In genomic region chr13:72556945-72557344, GRCh38 we compare ENCODE assay signal across 28 cellular contexts.
"Had no signal": no experiment of that assay in that cellular context is flagged by ENCODE, and none has a peak within 500 bp of the region (broad histone marks: within the 10 kb centered on the region; RNA-seq: fewer than 3 reads in every experiment).

No MANE protein-coding gene starts in this region.

- H3K9me3 ChIP-seq: ascending aorta, breast epithelium, gastrocnemius medialis had no signal

- H3K4me1 ChIP-seq: ascending aorta, breast epithelium, gastrocnemius medialis, heart right ventricle had no signal

- H3K9me3 Mint-ChIP-seq: activated CD4-positive, alpha-beta memory T cell treated with anti-CD3 and anti-CD28 coated beads, Interleukin-2, amount 10 ng/mL, durations not matched to agents 7 days and 5 days; activated CD4-positive, alpha-beta T cell treated with anti-CD3 and anti-CD28 coated beads, Interleukin-2, amount 10 ng/mL, durations not matched to agents 24 days and 14 days; activated naive CD4-positive, alpha-beta T cell treated with anti-CD3 and anti-CD28 coated beads, Interleukin-2, amount 10 ng/mL, durations not matched to agents 7 days and 5 days; activated naive CD4-positive, alpha-beta T cell treated with anti-CD3 and anti-CD28 coated beads, Interleukin-2, amount 50 U/mL, for 72 hours; activated naive CD8-positive, alpha-beta T cell treated with anti-CD3 and anti-CD28 coated beads, Interleukin-2, amount 10 ng/mL, durations not matched to agents 7 days and 5 days; activated T-cell treated with anti-CD3 and anti-CD28 coated beads, Interleukin-2, amount 50 U/mL, for 24 hours; activated T-cell treated with anti-CD3 and anti-CD28 coated beads, Interleukin-2, amount 50 U/mL, for 72 hours; central memory CD8-positive, alpha-beta T cell; dendritic cell treated with granulocyte-macrophage colony-stimulating factor and Interleukin-4, amounts not matched to agents 40 ng/mL and 50 ng/mL, for 4 days; endodermal cell had no signal

- H3K36me3 ChIP-seq: ascending aorta, breast epithelium, gastrocnemius medialis, heart right ventricle had no signal

- ATAC-seq: activated CD4-positive, alpha-beta T cell treated with anti-CD3 and anti-CD28 coated beads for 36 hours; activated naive CD4-positive, alpha-beta T cell treated with anti-CD3 and anti-CD28 coated beads, Interleukin-2, amount 50 U/mL, for 72 hours; activated T-cell treated with anti-CD3 and anti-CD28 coated beads, Interleukin-2, amount 50 U/mL, for 72 hours; gastrocnemius medialis; heart right ventricle had no signal

- H3K27ac ChIP-seq: ascending aorta, breast epithelium, coronary artery, dorsolateral prefrontal cortex, gastrocnemius medialis, heart right ventricle had no signal

- H3K36me3 Mint-ChIP-seq: activated naive CD4-positive, alpha-beta T cell treated with anti-CD3 and anti-CD28 coated beads, Interleukin-2, amount 10 ng/mL, durations not matched to agents 7 days and 5 days; activated naive CD4-positive, alpha-beta T cell treated with anti-CD3 and anti-CD28 coated beads, Interleukin-2, amount 50 U/mL, for 72 hours; activated naive CD8-positive, alpha-beta T cell treated with anti-CD3 and anti-CD28 coated beads, Interleukin-2, amount 10 ng/mL, durations not matched to agents 7 days and 5 days; brain had no signal

- H3K27ac Mint-ChIP-seq: activated CD4-positive, alpha-beta memory T cell treated with anti-CD3 and anti-CD28 coated beads, Interleukin-2, amount 10 ng/mL, durations not matched to agents 7 days and 5 days; activated CD4-positive, alpha-beta T cell treated with anti-CD3 and anti-CD28 coated beads for 36 hours; activated CD4-positive, alpha-beta T cell treated with anti-CD3 and anti-CD28 coated beads, Interleukin-2, amount 10 ng/mL, durations not matched to agents 24 days and 14 days; activated naive CD4-positive, alpha-beta T cell treated with anti-CD3 and anti-CD28 coated beads, Interleukin-2, amount 10 ng/mL, durations not matched to agents 7 days and 5 days; activated naive CD4-positive, alpha-beta T cell treated with anti-CD3 and anti-CD28 coated beads, Interleukin-2, amount 50 U/mL, for 72 hours; activated naive CD8-positive, alpha-beta T cell treated with anti-CD3 and anti-CD28 coated beads, Interleukin-2, amount 10 ng/mL, durations not matched to agents 7 days and 5 days; activated T-cell treated with anti-CD3 and anti-CD28 coated beads, Interleukin-2, amount 50 U/mL, for 24 hours; activated T-cell treated with anti-CD3 and anti-CD28 coated beads, Interleukin-2, amount 50 U/mL, for 72 hours; brain; dendritic cell treated with granulocyte-macrophage colony-stimulating factor and Interleukin-4, amounts not matched to agents 40 ng/mL and 50 ng/mL, for 4 days; endodermal cell had no signal

- H3K27me3 Mint-ChIP-seq: activated CD4-positive, alpha-beta memory T cell treated with anti-CD3 and anti-CD28 coated beads, Interleukin-2, amount 10 ng/mL, durations not matched to agents 7 days and 5 days; activated CD4-positive, alpha-beta T cell treated with anti-CD3 and anti-CD28 coated beads, Interleukin-2, amount 10 ng/mL, durations not matched to agents 24 days and 14 days; activated naive CD4-positive, alpha-beta T cell treated with anti-CD3 and anti-CD28 coated beads, Interleukin-2, amount 10 ng/mL, durations not matched to agents 7 days and 5 days; activated naive CD8-positive, alpha-beta T cell treated with anti-CD3 and anti-CD28 coated beads, Interleukin-2, amount 10 ng/mL, durations not matched to agents 7 days and 5 days; activated T-cell treated with anti-CD3 and anti-CD28 coated beads, Interleukin-2, amount 50 U/mL, for 24 hours; brain; central memory CD8-positive, alpha-beta T cell; dendritic cell treated with granulocyte-macrophage colony-stimulating factor and Interleukin-4, amounts not matched to agents 40 ng/mL and 50 ng/mL, for 4 days had no signal

- H3K4me3 Mint-ChIP-seq: activated CD4-positive, alpha-beta memory T cell treated with anti-CD3 and anti-CD28 coated beads, Interleukin-2, amount 10 ng/mL, durations not matched to agents 7 days and 5 days; activated CD4-positive, alpha-beta T cell treated with anti-CD3 and anti-CD28 coated beads for 36 hours; activated CD4-positive, alpha-beta T cell treated with anti-CD3 and anti-CD28 coated beads, Interleukin-2, amount 10 ng/mL, durations not matched to agents 24 days and 14 days; activated naive CD4-positive, alpha-beta T cell treated with anti-CD3 and anti-CD28 coated beads, Interleukin-2, amount 10 ng/mL, durations not matched to agents 7 days and 5 days; activated naive CD8-positive, alpha-beta T cell treated with anti-CD3 and anti-CD28 coated beads, Interleukin-2, amount 10 ng/mL, durations not matched to agents 7 days and 5 days; activated T-cell treated with anti-CD3 and anti-CD28 coated beads, Interleukin-2, amount 50 U/mL, for 24 hours; activated T-cell treated with anti-CD3 and anti-CD28 coated beads, Interleukin-2, amount 50 U/mL, for 72 hours; brain; central memory CD8-positive, alpha-beta T cell; dendritic cell treated with granulocyte-macrophage colony-stimulating factor and Interleukin-4, amounts not matched to agents 40 ng/mL and 50 ng/mL, for 4 days; endodermal cell had no signal

- DNase-seq: activated CD4-positive, alpha-beta memory T cell treated with anti-CD3 and anti-CD28 coated beads, Interleukin-2, amount 10 ng/mL, durations not matched to agents 7 days and 5 days; activated CD4-positive, alpha-beta T cell treated with anti-CD3 and anti-CD28 coated beads for 36 hours; activated CD4-positive, alpha-beta T cell treated with anti-CD3 and anti-CD28 coated beads, Interleukin-2, amount 10 ng/mL, durations not matched to agents 24 days and 14 days; activated CD4-positive, CD25-positive, alpha-beta regulatory T cell; activated CD4-positive, CD25-positive, alpha-beta regulatory T cell treated with anti-CD3 and anti-CD28 coated beads, Interleukin-2, amount 50 U/mL, for 72 hours; activated CD8-positive, alpha-beta memory T cell treated with anti-CD3 and anti-CD28 coated beads, Interleukin-2, amount 50 U/mL, for 48 hours; activated gamma-delta T cell; activated naive CD4-positive, alpha-beta T cell; activated naive CD4-positive, alpha-beta T cell treated with anti-CD3 and anti-CD28 coated beads, Interleukin-2, amount 10 ng/mL, durations not matched to agents 7 days and 5 days; activated naive CD8-positive, alpha-beta T cell treated with anti-CD3 and anti-CD28 coated beads, Interleukin-2, amount 10 ng/mL, durations not matched to agents 7 days and 5 days; activated T-cell treated with anti-CD3 and anti-CD28 coated beads for 4 hours; activated T-cell treated with anti-CD3 and anti-CD28 coated beads, Interleukin-2, amount 50 U/mL, for 24 hours; activated T-cell treated with anti-CD3 and anti-CD28 coated beads, Interleukin-2, amount 50 U/mL, for 72 hours; dorsolateral prefrontal cortex; effector memory CD4-positive, alpha-beta T cell; endodermal cell; foreskin fibroblast; gastrocnemius medialis; glutamatergic neuron; heart right ventricle; T-helper 2 cell had no signal

- H3K4me3 ChIP-seq: ascending aorta, breast epithelium, coronary artery, dorsolateral prefrontal cortex, gastrocnemius medialis, heart right ventricle had no signal

- H3K4me1 Mint-ChIP-seq: activated CD4-positive, alpha-beta memory T cell treated with anti-CD3 and anti-CD28 coated beads, Interleukin-2, amount 10 ng/mL, durations not matched to agents 7 days and 5 days; activated CD4-positive, alpha-beta T cell treated with anti-CD3 and anti-CD28 coated beads for 36 hours; activated CD4-positive, alpha-beta T cell treated with anti-CD3 and anti-CD28 coated beads, Interleukin-2, amount 10 ng/mL, durations not matched to agents 24 days and 14 days; activated naive CD4-positive, alpha-beta T cell treated with anti-CD3 and anti-CD28 coated beads, Interleukin-2, amount 10 ng/mL, durations not matched to agents 7 days and 5 days; activated naive CD8-positive, alpha-beta T cell treated with anti-CD3 and anti-CD28 coated beads, Interleukin-2, amount 10 ng/mL, durations not matched to agents 7 days and 5 days; brain; central memory CD8-positive, alpha-beta T cell; endodermal cell had no signal

- H3K27me3 ChIP-seq: ascending aorta, breast epithelium, dorsolateral prefrontal cortex, gastrocnemius medialis, heart right ventricle had no signal
